29 cellular contexts compared by ENCODE assay signal in the genomic region with DNA sequence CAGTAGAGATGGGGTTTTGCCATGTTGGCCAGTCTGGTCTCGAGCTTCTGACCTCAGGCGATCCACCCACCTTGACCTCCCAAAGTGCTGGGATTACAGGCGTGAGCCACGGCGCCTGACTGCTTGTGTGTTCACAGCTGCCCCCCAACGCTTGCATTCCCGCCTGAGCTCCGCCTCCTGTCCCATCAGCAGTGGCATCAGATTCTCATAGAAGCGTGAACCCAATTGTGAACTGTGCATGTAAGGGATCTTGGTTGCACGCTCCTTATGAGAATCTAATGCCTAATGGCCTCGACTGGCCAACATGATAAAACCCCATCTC.
A peak's percentile ranks its signal among the peaks of the same experiment; 100 is the strongest.
DNase-seq lines count a peak whose midpoint lies in the region; ATAC-seq, FAIRE-seq and TF ChIP-seq lines count a peak whose summit lies in the region.
"Had no signal": no experiment of that assay in that cellular context is flagged by ENCODE, and none has a peak within 500 bp of the region (broad histone marks: within the 10 kb centered on the region; RNA-seq: fewer than 3 reads in every experiment).

No MANE protein-coding gene starts in this region.

- H3K4me1 ChIP-seq in CD4-positive, CD25-positive, alpha-beta regulatory T cell (ENCODE audit: control insufficient read depth, insufficient read depth, low read length, poor library complexity, severe bottlenecking): peaks cover 12% of the 10 kb centered on the region
- H3K4me1 ChIP-seq in astrocyte (ENCODE audit: insufficient read depth, low read length) (peaks cover 17% of the 10 kb centered on the region), neutrophil (ENCODE audit: control insufficient read depth in 1 of 2, insufficient read depth in 1 of 2, low read depth in 1 of 2, low read length in 1 of 2) (peaks cover 13 to 23% of the 10 kb centered on the region in 2 experiments), Karpas-422 (ENCODE audit: low read length) (peaks cover 8% of the 10 kb centered on the region)
- H3K4me1 ChIP-seq: body of pancreas, pancreas had no signal

- no peak overlapping the region for H2AFZ ChIP-seq in astrocyte (ENCODE audit: low read depth, low read length)
- no peak overlapping the region for H2AFZ ChIP-seq in Karpas-422 (ENCODE audit: low read length)

- H3K9me3 Mint-ChIP-seq in activated CD4-positive, alpha-beta memory T cell treated with anti-CD3 and anti-CD28 coated beads, Interleukin-2, amount 10 ng/mL, durations not matched to agents 7 days and 5 days: peaks cover under 1% of the 10 kb centered on the region
- no peaks in the 10 kb centered on the region for H3K9me3 Mint-ChIP-seq in activated CD4-positive, alpha-beta memory T cell treated with anti-CD3 and anti-CD28 coated beads for 36 hours
- H3K9me3 Mint-ChIP-seq in CD4-positive, CD25-positive, alpha-beta regulatory T cell: no peaks in the 10 kb centered on the region
- peaks cover 2% of the 10 kb centered on the region for H3K9me3 Mint-ChIP-seq in astrocyte (ENCODE audit: unreplicated experiment)
- H3K9me3 Mint-ChIP-seq: activated naive CD4-positive, alpha-beta T cell treated with anti-CD3 and anti-CD28 coated beads, Interleukin-2, amount 50 U/mL, for 72 hours; IgD-negative memory B cell; mesothelial cell of epicardium; naive thymus-derived CD8-positive, alpha-beta T cell; T-helper 1 cell treated with Interleukin-12 subunit alpha and Interleukin-12 subunit beta and Interleukin-4 antibody, amounts not matched to agents 30 μg/mL and 1 μg/mL, for 36 hours; type B pancreatic cell had no signal

- no peak for ATAC-seq in CD4-positive, CD25-positive, alpha-beta regulatory T cell (ENCODE audit: low read depth in 2 of 2)
- no peak for ATAC-seq in GM18517 (IDR thresholded peaks at IDR 0.05; ENCODE audit: unreplicated experiment)
- ATAC-seq: activated naive CD4-positive, alpha-beta T cell treated with anti-CD3 and anti-CD28 coated beads, Interleukin-2, amount 50 U/mL, for 72 hours; body of pancreas; gastroesophageal sphincter; naive thymus-derived CD8-positive, alpha-beta T cell; pancreas; sciatic nerve had no signal

- H3K9me2 ChIP-seq in Karpas-422 (replicated peaks; ENCODE audit: insufficient read depth, low read length): no peaks in the 10 kb centered on the region

- no peaks in the 10 kb centered on the region for H3K27me3 ChIP-seq in CD4-positive, CD25-positive, alpha-beta regulatory T cell (ENCODE audit: control insufficient read depth, insufficient read depth, low read length)
- H3K27me3 ChIP-seq in astrocyte (ENCODE audit: insufficient read depth, low read length) (no peaks in the 10 kb centered on the region), neutrophil (no peaks in the 10 kb centered on the region), Karpas-422 (ENCODE audit: low read length) (no peaks in the 10 kb centered on the region)
- H3K27me3 ChIP-seq: body of pancreas, esophagus squamous epithelium, gastroesophageal sphincter, pancreas had no signal

- H3K4me1 Mint-ChIP-seq in activated CD4-positive, alpha-beta memory T cell treated with anti-CD3 and anti-CD28 coated beads, Interleukin-2, amount 10 ng/mL, durations not matched to agents 7 days and 5 days: peaks cover 36% of the 10 kb centered on the region
- peaks cover 16% of the 10 kb centered on the region for H3K4me1 Mint-ChIP-seq in activated CD4-positive, alpha-beta memory T cell treated with anti-CD3 and anti-CD28 coated beads for 36 hours (ENCODE audit: low read depth)
- H3K4me1 Mint-ChIP-seq in CD4-positive, CD25-positive, alpha-beta regulatory T cell: peaks cover 5 to 26% (median 15%) of the 10 kb centered on the region in 4 donors
- peaks cover 20% of the 10 kb centered on the region for H3K4me1 Mint-ChIP-seq in astrocyte (ENCODE audit: low read depth, unreplicated experiment)

- no peak for FAIRE-seq in astrocyte (lab: Jason Lieb, UNC)
- FAIRE-seq: H54, pancreas had no signal

- H3K36me3 ChIP-seq in CD4-positive, CD25-positive, alpha-beta regulatory T cell (ENCODE audit: control insufficient read depth, insufficient read depth, low read length): no peaks in the 10 kb centered on the region
- H3K36me3 ChIP-seq in astrocyte (ENCODE audit: insufficient read depth, low read length) (no peaks in the 10 kb centered on the region), neutrophil (no peaks in the 10 kb centered on the region), Karpas-422 (ENCODE audit: insufficient read depth, low read length) (no peaks in the 10 kb centered on the region)
- H3K36me3 ChIP-seq: esophagus squamous epithelium, gastroesophageal sphincter, pancreas, WERI-Rb-1 had no signal

- peaks cover 2% of the 10 kb centered on the region for H3K36me3 Mint-ChIP-seq in activated CD4-positive, alpha-beta memory T cell treated with anti-CD3 and anti-CD28 coated beads, Interleukin-2, amount 10 ng/mL, durations not matched to agents 7 days and 5 days (ENCODE audit: low read depth)
- H3K36me3 Mint-ChIP-seq in activated CD4-positive, alpha-beta memory T cell treated with anti-CD3 and anti-CD28 coated beads for 36 hours: peaks cover 1% of the 10 kb centered on the region
- no peaks in the 10 kb centered on the region for H3K36me3 Mint-ChIP-seq in CD4-positive, CD25-positive, alpha-beta regulatory T cell
- H3K36me3 Mint-ChIP-seq in astrocyte (ENCODE audit: low read depth, unreplicated experiment): no peaks in the 10 kb centered on the region
- H3K36me3 Mint-ChIP-seq: activated naive CD4-positive, alpha-beta T cell treated with anti-CD3 and anti-CD28 coated beads, Interleukin-2, amount 50 U/mL, for 72 hours; mesothelial cell of epicardium; naive thymus-derived CD8-positive, alpha-beta T cell; type B pancreatic cell had no signal

- TF ChIP-seq CTCF in astrocyte (IDR thresholded peaks at IDR 0.05; ENCODE audit: insufficient read depth, low read depth, low read length) (no peak), neutrophil (IDR thresholded peaks at IDR 0.05) (no peak)

- H3K79me2 ChIP-seq in astrocyte (ENCODE audit: insufficient read depth, low read length): no peaks in the 10 kb centered on the region
- no peaks in the 10 kb centered on the region for H3K79me2 ChIP-seq in Karpas-422 (ENCODE audit: low read length)

- H3K27me3 Mint-ChIP-seq in activated CD4-positive, alpha-beta memory T cell treated with anti-CD3 and anti-CD28 coated beads, Interleukin-2, amount 10 ng/mL, durations not matched to agents 7 days and 5 days: peaks cover under 1% of the 10 kb centered on the region
- H3K27me3 Mint-ChIP-seq in activated CD4-positive, alpha-beta memory T cell treated with anti-CD3 and anti-CD28 coated beads for 36 hours: no peaks in the 10 kb centered on the region
- H3K27me3 Mint-ChIP-seq in CD4-positive, CD25-positive, alpha-beta regulatory T cell: no peaks in the 10 kb centered on the region
- no peaks in the 10 kb centered on the region for H3K27me3 Mint-ChIP-seq in astrocyte (ENCODE audit: low read depth, unreplicated experiment)
- H3K27me3 Mint-ChIP-seq: IgD-negative memory B cell; naive thymus-derived CD8-positive, alpha-beta T cell; type B pancreatic cell had no signal

- peak overlapping the region; percentile 42 for H3K27ac Mint-ChIP-seq in activated CD4-positive, alpha-beta memory T cell treated with anti-CD3 and anti-CD28 coated beads, Interleukin-2, amount 10 ng/mL, durations not matched to agents 7 days and 5 days
- H3K27ac Mint-ChIP-seq in activated CD4-positive, alpha-beta memory T cell treated with anti-CD3 and anti-CD28 coated beads for 36 hours: no peak overlapping the region
- peak overlapping the region in 1 of 3 donors; percentile 65 for H3K27ac Mint-ChIP-seq in CD4-positive, CD25-positive, alpha-beta regulatory T cell
- peak overlapping the region; percentile 66 for H3K27ac Mint-ChIP-seq in astrocyte (ENCODE audit: unreplicated experiment)
- H3K27ac Mint-ChIP-seq: activated naive CD4-positive, alpha-beta T cell treated with anti-CD3 and anti-CD28 coated beads, Interleukin-2, amount 50 U/mL, for 72 hours; mesothelial cell of epicardium; type B pancreatic cell had no signal

- H4K20me1 ChIP-seq in astrocyte (ENCODE audit: insufficient read depth, low read length): no peaks in the 10 kb centered on the region
- no peaks in the 10 kb centered on the region for H4K20me1 ChIP-seq in Karpas-422 (ENCODE audit: insufficient read depth, low read depth, low read length)

- H3K9ac ChIP-seq in astrocyte (ENCODE audit: low read length) (no peak overlapping the region), Karpas-422 (ENCODE audit: low read length) (no peak overlapping the region)

- CTCF ChIA-PET in activated CD4-positive, alpha-beta memory T cell treated with anti-CD3 and anti-CD28 coated beads, Interleukin-2, amount 10 ng/mL, durations not matched to agents 7 days and 5 days (lab: Charles Lee): interaction anchor here (1.6 kb wide), 1 partner anchor 65 kb away, joined by 5 read pairs; no protein-coding TSS in a partner anchor
- CTCF ChIA-PET in activated CD4-positive, alpha-beta memory T cell treated with anti-CD3 and anti-CD28 coated beads for 36 hours (lab: Charles Lee): no interaction called here

- no peak overlapping the region for H3K4me3 Mint-ChIP-seq in activated CD4-positive, alpha-beta memory T cell treated with anti-CD3 and anti-CD28 coated beads, Interleukin-2, amount 10 ng/mL, durations not matched to agents 7 days and 5 days
- H3K4me3 Mint-ChIP-seq in activated CD4-positive, alpha-beta memory T cell treated with anti-CD3 and anti-CD28 coated beads for 36 hours: no peak overlapping the region
- peak overlapping the region in 3 of 4 donors; percentile 9 to 84 (median 45) for H3K4me3 Mint-ChIP-seq in CD4-positive, CD25-positive, alpha-beta regulatory T cell
- no peak overlapping the region for H3K4me3 Mint-ChIP-seq in astrocyte (ENCODE audit: unreplicated experiment)
- H3K4me3 Mint-ChIP-seq: mesothelial cell of epicardium, type B pancreatic cell had no signal

- H3K27ac ChIP-seq in CD4-positive, CD25-positive, alpha-beta regulatory T cell (ENCODE audit: insufficient read depth, low read length, poor library complexity, severe bottlenecking): no peak overlapping the region
- H3K27ac ChIP-seq in astrocyte (ENCODE audit: low read depth, low read length): no peak overlapping the region
- H3K27ac ChIP-seq in neutrophil: peak overlapping the region; percentile 82
- H3K27ac ChIP-seq in Karpas-422 (ENCODE audit: low read length): no peak overlapping the region
- H3K27ac ChIP-seq: pancreas had no signal

- DNase-seq in activated CD4-positive, alpha-beta memory T cell treated with anti-CD3 and anti-CD28 coated beads, Interleukin-2, amount 10 ng/mL, durations not matched to agents 7 days and 5 days: no peak
- no peak for DNase-seq in activated CD4-positive, alpha-beta memory T cell treated with anti-CD3 and anti-CD28 coated beads for 36 hours
- DNase-seq in CD4-positive, CD25-positive, alpha-beta regulatory T cell: no peak
- DNase-seq in astrocyte (ENCODE audit: low read depth): no peak
- DNase-seq in A172 (ENCODE audit: low spot score): no peak
- no peak for DNase-seq in Karpas-422
- DNase-seq: activated T-cell treated with anti-CD3 and anti-CD28 coated beads, Interleukin-2, amount 50 U/mL, for 48 hours; body of pancreas; C1 segment of cervical spinal cord; DMS 273 treated with DMSO at 0.1 percent for 48 hours; effector CD8-positive, alpha-beta T cell; esophagus squamous epithelium; naive thymus-derived CD8-positive, alpha-beta T cell; NCI-H1417; NCI-H2107; NCI-H446 treated with DMSO at 0.1 percent for 48 hours; stimulated activated CD4-positive, alpha-beta T cell treated with anti-CD3 and anti-CD28 coated beads, Interleukin-15, amount 100 ng/mL, for 24 hours; WERI-Rb-1 had no signal

- no peak overlapping the region for H3K4me2 ChIP-seq in astrocyte (ENCODE audit: low read length)
- H3K4me2 ChIP-seq in Karpas-422 (ENCODE audit: low read depth, low read length, poor library complexity, severe bottlenecking): no peak overlapping the region

- no peak overlapping the region for H3K4me3 ChIP-seq in CD4-positive, CD25-positive, alpha-beta regulatory T cell (ENCODE audit: low read depth, low read length)
- no peak overlapping the region for H3K4me3 ChIP-seq in astrocyte (ENCODE audit: insufficient read depth, low read depth, low read length)
- H3K4me3 ChIP-seq in neutrophil (ENCODE audit: low read depth in 1 of 2, low read length in 1 of 2): no peak overlapping the region
- no peak overlapping the region for H3K4me3 ChIP-seq in Karpas-422 (ENCODE audit: low read length)
- H3K4me3 ChIP-seq: body of pancreas, esophagus squamous epithelium, gastroesophageal sphincter, pancreas had no signal

- H3K9me3 ChIP-seq in CD4-positive, CD25-positive, alpha-beta regulatory T cell (ENCODE audit: control insufficient read depth in 2 of 2, low read length in 2 of 2): no peaks in the 10 kb centered on the region
- H3K9me3 ChIP-seq in astrocyte (ENCODE audit: insufficient read depth, low read depth, low read length) (no peaks in the 10 kb centered on the region), neutrophil (no peaks in the 10 kb centered on the region), Karpas-422 (ENCODE audit: low read length) (no peaks in the 10 kb centered on the region)
- H3K9me3 ChIP-seq: body of pancreas, esophagus squamous epithelium, gastroesophageal sphincter, pancreas had no signal

- intact Hi-C loops in activated CD4-positive, alpha-beta memory T cell treated with anti-CD3 and anti-CD28 coated beads for 36 hours (cut with micrococcal nuclease): loop anchor here (2.0 kb wide), 3 partner anchors 47 to 75 kb away; partner anchors contain the start of gene GADD45B

- POLR2A ChIA-PET in activated CD4-positive, alpha-beta memory T cell treated with anti-CD3 and anti-CD28 coated beads, Interleukin-2, amount 10 ng/mL, durations not matched to agents 7 days and 5 days (lab: Charles Lee): interaction anchor here (0.7 to 2.4 kb wide), 7 partner anchors 9 to 153 kb away, joined by 3 to 73 read pairs (median 5); partner anchors contain the start of gene GADD45B
- POLR2A ChIA-PET in activated CD4-positive, alpha-beta memory T cell treated with anti-CD3 and anti-CD28 coated beads for 36 hours (lab: Charles Lee): interaction anchor here (1.8 to 3.0 kb wide), 2 partner anchors 69 to 75 kb away, joined by 11 to 39 read pairs; partner anchors contain the start of gene GADD45B

Comparison
In these comparisons a context has a peak if more than half of its experiments do, and no peak if none do; other contexts are left out.
1. H3K4me3 Mint-ChIP-seq: peak in CD4-positive, CD25-positive, alpha-beta regulatory T cell (3 of 4); none in activated CD4-positive, alpha-beta memory T cell treated with anti-CD3 and anti-CD28 coated beads, Interleukin-2, amount 10 ng/mL, durations not matched to agents 7 days and 5 days (single experiment), activated CD4-positive, alpha-beta memory T cell treated with anti-CD3 and anti-CD28 coated beads for 36 hours (single experiment) and astrocyte (single experiment).